In the genomic region with DNA sequence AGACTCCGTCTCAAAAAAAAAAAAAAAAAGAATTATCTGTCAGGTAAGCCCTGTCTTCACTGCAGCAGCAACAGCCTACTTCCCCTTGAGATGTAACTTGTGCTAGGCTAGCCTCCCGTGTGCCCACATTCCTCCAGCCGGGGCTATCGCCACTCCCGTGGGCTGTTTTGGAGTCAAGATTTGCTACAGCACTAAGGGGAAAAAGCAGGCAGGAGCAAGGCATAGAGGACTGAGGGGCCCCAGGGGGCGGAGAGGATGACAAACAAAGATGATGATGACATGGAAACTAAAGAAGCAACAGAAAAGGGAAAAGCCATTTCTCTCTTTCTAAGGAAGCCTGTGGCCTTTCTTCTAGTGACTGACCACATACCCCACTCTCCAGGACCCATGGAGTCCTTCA, we compare ENCODE assay signal across 12 cellular contexts. TPM values are rescaled to one million over a fixed set of nuclear protein-coding genes. Genes with fewer than 3 reads are reported as not detected.
A peak's percentile ranks its signal among the peaks of the same experiment; 100 is the strongest.
DNase-seq lines count a peak whose midpoint lies in the region; ATAC-seq and TF ChIP-seq lines count a peak whose summit lies in the region.
"Had no signal": no experiment of that assay in that cellular context is flagged by ENCODE, and none has a peak within 500 bp of the region (broad histone marks: within the 10 kb centered on the region; RNA-seq: fewer than 3 reads in every experiment).

No MANE protein-coding gene starts in this region.

- peak overlapping the region; percentile 41 for H3K27ac ChIP-seq in CD8-positive, alpha-beta T cell (ENCODE audit: low read depth, low read length)

- intact Hi-C loops in CD8-positive, alpha-beta T cell (cut with DNase I, micrococcal nuclease), result loop anchor here (5.0 kb wide), 3 partner anchors 94 to 696 kb away; partner anchors contain the start of gene PSMD4 (in 1 of the 2)
- intact Hi-C loops in left cardiac atrium (cut with DNase I), result loop anchor here (5.0 kb wide), 2 partner anchors 61 to 131 kb away; no protein-coding TSS in a partner anchor

- H3K4me3 Mint-ChIP-seq in CD8-positive, alpha-beta T cell, result peak overlapping the region; percentile 97
- peak overlapping the region; percentile 99 for H3K4me3 Mint-ChIP-seq in activated naive CD8-positive, alpha-beta T cell treated with anti-CD3 and anti-CD28 coated beads, Interleukin-2, amount 50 U/mL, for 24 hours
- no peak overlapping the region for H3K4me3 Mint-ChIP-seq in glutamatergic neuron (ENCODE audit: unreplicated experiment)

- H3K27me3 Mint-ChIP-seq in CD8-positive, alpha-beta T cell (ENCODE audit: low read depth), result no peaks in the 10 kb centered on the region
- peaks cover 1% of the 10 kb centered on the region for H3K27me3 Mint-ChIP-seq in activated naive CD8-positive, alpha-beta T cell treated with anti-CD3 and anti-CD28 coated beads, Interleukin-2, amount 50 U/mL, for 24 hours
- no peaks in the 10 kb centered on the region for H3K27me3 Mint-ChIP-seq in glutamatergic neuron (ENCODE audit: unreplicated experiment)

- H3K4me3 ChIP-seq in CD8-positive, alpha-beta T cell (ENCODE audit: low read depth, low read length), result peak overlapping the region; percentile 11

- H3K27ac Mint-ChIP-seq in CD8-positive, alpha-beta T cell, result peak overlapping the region; percentile 92
- H3K27ac Mint-ChIP-seq in activated naive CD8-positive, alpha-beta T cell treated with anti-CD3 and anti-CD28 coated beads, Interleukin-2, amount 50 U/mL, for 24 hours, result peak overlapping the region; percentile 97
- no peak overlapping the region for H3K27ac Mint-ChIP-seq in glutamatergic neuron (ENCODE audit: unreplicated experiment)

- H3K36me3 Mint-ChIP-seq in CD8-positive, alpha-beta T cell, result peaks cover 48% of the 10 kb centered on the region
- H3K36me3 Mint-ChIP-seq in activated naive CD8-positive, alpha-beta T cell treated with anti-CD3 and anti-CD28 coated beads, Interleukin-2, amount 50 U/mL, for 24 hours (ENCODE audit: low read depth), result peaks cover 52% of the 10 kb centered on the region
- no peaks in the 10 kb centered on the region for H3K36me3 Mint-ChIP-seq in glutamatergic neuron (ENCODE audit: unreplicated experiment)

- no peak for ATAC-seq in CD8-positive, alpha-beta T cell
- ATAC-seq in activated naive CD8-positive, alpha-beta T cell treated with anti-CD3 and anti-CD28 coated beads, Interleukin-2, amount 50 U/mL, for 24 hours, result peak; percentile 57
- ATAC-seq in left cardiac atrium, result no peak
- ATAC-seq in HG03045 (IDR thresholded peaks at IDR 0.05; ENCODE audit: unreplicated experiment), result no peak

- no peak for TF ChIP-seq CTCF in CD8-positive, alpha-beta T cell (IDR thresholded peaks at IDR 0.05)
- TF ChIP-seq CTCF in glutamatergic neuron (IDR thresholded peaks at IDR 0.05; ENCODE audit: partially characterized antibody, unreplicated experiment), result no peak

- no peaks in the 10 kb centered on the region for H3K27me3 ChIP-seq in CD8-positive, alpha-beta T cell (ENCODE audit: insufficient read depth, low read length)
- H3K27me3 ChIP-seq: BE2C had no signal

- H3K9me3 ChIP-seq in CD8-positive, alpha-beta T cell (ENCODE audit: low read length), result no peaks in the 10 kb centered on the region
- H3K9me3 ChIP-seq: BE2C had no signal

- peaks cover 12% of the 10 kb centered on the region for H3K36me3 ChIP-seq in CD8-positive, alpha-beta T cell (ENCODE audit: insufficient read depth, low read length)

- H3K9me3 Mint-ChIP-seq in CD8-positive, alpha-beta T cell, result no peaks in the 10 kb centered on the region
- no peaks in the 10 kb centered on the region for H3K9me3 Mint-ChIP-seq in activated naive CD8-positive, alpha-beta T cell treated with anti-CD3 and anti-CD28 coated beads, Interleukin-2, amount 50 U/mL, for 24 hours
- peaks cover 2% of the 10 kb centered on the region for H3K9me3 Mint-ChIP-seq in glutamatergic neuron (ENCODE audit: unreplicated experiment)

- CTCF ChIA-PET in CD8-positive, alpha-beta T cell (lab: Charles Lee), result interaction anchor here (0.9 to 9.9 kb wide), 5 partner anchors 23 to 133 kb away, joined by 3 to 204 read pairs (median 22); partner anchors contain the start of genes CDC42SE1 and GABPB2

- H3K4me1 Mint-ChIP-seq in CD8-positive, alpha-beta T cell (ENCODE audit: low read depth), result peaks cover 70% of the 10 kb centered on the region
- peaks cover 66% of the 10 kb centered on the region for H3K4me1 Mint-ChIP-seq in activated naive CD8-positive, alpha-beta T cell treated with anti-CD3 and anti-CD28 coated beads, Interleukin-2, amount 50 U/mL, for 24 hours
- peaks cover 11% of the 10 kb centered on the region for H3K4me1 Mint-ChIP-seq in glutamatergic neuron (ENCODE audit: low read depth, unreplicated experiment)

- DNase-seq in CD8-positive, alpha-beta T cell, result no peak
- DNase-seq in activated CD4-positive, alpha-beta T cell treated with anti-CD3 and anti-CD28 coated beads for 4 hours, result peak; percentile 29 to 54
- peak; percentile 67 for DNase-seq in activated naive CD8-positive, alpha-beta T cell treated with anti-CD3 and anti-CD28 coated beads, Interleukin-2, amount 50 U/mL, for 24 hours
- peak; percentile 63 to 67 for DNase-seq in stimulated activated CD4-positive, alpha-beta T cell treated with anti-CD3 and anti-CD28 coated beads, Interleukin-2, amount 100 ng/mL, for 24 hours
- DNase-seq in glutamatergic neuron (no peak), left cardiac atrium (no peak), RPMI8226 (no peak)
- DNase-seq: BE2C; effector CD8-positive, alpha-beta T cell; hypothalamus; SHP77 treated with DMSO at 0.1 percent for 48 hours had no signal

- H3K4me1 ChIP-seq in CD8-positive, alpha-beta T cell (ENCODE audit: insufficient read depth, low read length), result peaks cover 42% of the 10 kb centered on the region
- H3K4me1 ChIP-seq: BE2C had no signal

- POLR2A ChIA-PET in CD8-positive, alpha-beta T cell (lab: Charles Lee), result interaction anchor here (0.7 to 4.3 kb wide), 8 partner anchors 8 to 219 kb away, joined by 3 to 26 read pairs (median 12); partner anchors contain the start of genes CDC42SE1, LYSMD1, SCNM1 and VPS72

RNA-seq across cellular contexts. Expression of gene TNFAIP8L2, which starts 1.9 kb away (rescaled TPM):
- under 1 TPM; 0.62 to 0.86 TPM for total RNA-seq in CD8-positive, alpha-beta T cell
- total RNA-seq in glutamatergic neuron (ENCODE audit: unreplicated experiment) (not detected), left cardiac atrium (1 to 10 TPM; 2.1 to 5.3 TPM)

RNA-seq across cellular contexts. Expression of gene LYSMD1, which starts 7.4 kb away (rescaled TPM):
- total RNA-seq in CD8-positive, alpha-beta T cell, result under 1 TPM; 0.49 to 0.94 TPM
- total RNA-seq in glutamatergic neuron (ENCODE audit: unreplicated experiment) (21.9 TPM), left cardiac atrium (10 to 100 TPM in 1 of 2 donors, 1 to 10 TPM in 1; 9.7 to 10.3 TPM)

RNA-seq across cellular contexts. Expression of gene SCNM1, which starts 7.6 kb away (rescaled TPM):
- total RNA-seq in CD8-positive, alpha-beta T cell, result 10 to 100 TPM; 35.0 to 40.4 TPM
- 44.2 TPM for total RNA-seq in glutamatergic neuron (ENCODE audit: unreplicated experiment)
- 10 to 100 TPM; 19.4 to 20.9 TPM for total RNA-seq in left cardiac atrium

RNA-seq across cellular contexts. Expression of gene SEMA6C, which starts 11.9 kb away (rescaled TPM):
- 1 to 10 TPM; 2.0 to 3.0 TPM for total RNA-seq in CD8-positive, alpha-beta T cell
- 119 TPM for total RNA-seq in glutamatergic neuron (ENCODE audit: unreplicated experiment)
- total RNA-seq in left cardiac atrium, result 10 to 100 TPM; 23.6 to 37.0 TPM

RNA-seq across cellular contexts. Expression of gene TMOD4, which starts 17.5 kb away (rescaled TPM):
- total RNA-seq in CD8-positive, alpha-beta T cell, result 1 to 10 TPM in 1 of 2 experiments, under 1 TPM in 1; 0.98 to 1.7 TPM
- total RNA-seq in glutamatergic neuron (ENCODE audit: unreplicated experiment) (0.76 TPM), left cardiac atrium (not detected)

Comparison
In these comparisons a context has a peak if more than half of its experiments do, and no peak if none do; other contexts are left out.
1. DNase-seq: peak in activated CD4-positive, alpha-beta T cell treated with anti-CD3 and anti-CD28 coated beads for 4 hours (2 of 2), activated naive CD8-positive, alpha-beta T cell treated with anti-CD3 and anti-CD28 coated beads, Interleukin-2, amount 50 U/mL, for 24 hours (single experiment) and stimulated activated CD4-positive, alpha-beta T cell treated with anti-CD3 and anti-CD28 coated beads, Interleukin-2, amount 100 ng/mL, for 24 hours (2 of 2); none in CD8-positive, alpha-beta T cell (0 of 7), glutamatergic neuron (single experiment), left cardiac atrium (single experiment) and RPMI8226 (single experiment).
2. RNA of gene LYSMD1, which starts 7.4 kb away (total RNA-seq): 21.9 TPM in glutamatergic neuron (single experiment) and 9.7 to 10.3 TPM in left cardiac atrium; 0.49 to 0.94 TPM in CD8-positive, alpha-beta T cell; every median in the first group is over 4 times any median in the second.